Comparison of ENCODE assay signal across 11 cellular contexts in the genomic region with DNA sequence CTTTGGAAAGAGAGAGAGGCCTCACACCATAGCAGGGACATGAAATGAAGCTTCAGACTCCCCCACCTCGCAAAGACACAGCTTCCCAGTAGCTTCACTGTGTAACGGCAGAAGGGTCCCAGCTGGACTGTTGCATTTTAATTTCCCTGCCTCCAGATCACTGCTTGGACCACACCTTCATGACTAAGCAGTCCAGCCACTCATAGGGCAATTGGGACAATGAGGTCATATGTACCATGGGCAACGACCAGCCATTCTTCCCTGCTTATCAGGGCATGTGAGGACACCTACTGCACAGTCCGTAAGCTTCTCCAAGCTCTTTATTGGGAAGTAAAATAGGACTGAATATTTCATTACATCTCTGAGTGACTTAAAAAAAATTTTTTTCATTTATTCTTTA.
DNase-seq lines count a peak whose midpoint lies in the region; ATAC-seq, FAIRE-seq and TF ChIP-seq lines count a peak whose summit lies in the region.
"Had no signal": no experiment of that assay in that cellular context is flagged by ENCODE, and none has a peak within 500 bp of the region (broad histone marks: within the 10 kb centered on the region; RNA-seq: fewer than 3 reads in every experiment).

No MANE protein-coding gene starts in this region.

- TF ChIP-seq RAD21 in HepG2 (CRISPR knock-in tag; IDR thresholded peaks at IDR 0.05): no peak

- DNase-seq in NCI-H82 (lab: John Stamatoyannopoulos, UW) (peak; percentile 27), NCI-H82 treated with DMSO at 0.1 percent for 48 hours (lab: John Stamatoyannopoulos, UW; ENCODE audit: unreplicated experiment) (no peak), dedifferentiated amniotic fluid mesenchymal stem cell (ENCODE audit: extremely low spot score) (peak; percentile 65), HepG2 (ENCODE audit: low spot score) (peak; percentile 55), uterus (peak; percentile 18 to 30), NCI-H1436 treated with DMSO at 0.1 percent for 48 hours (lab: John Stamatoyannopoulos, UW) (no peak), NCI-H2107 treated with DMSO at 0.1 percent for 48 hours (lab: John Stamatoyannopoulos, UW; ENCODE audit: unreplicated experiment) (no peak)
- DNase-seq: KBM-7; stimulated activated CD4-positive, alpha-beta T cell treated with anti-CD3 and anti-CD28 coated beads, Interleukin-2, amount 100 ng/mL, for 48 hours had no signal

- intact Hi-C loops in HepG2 (cut with micrococcal nuclease; ENCODE audit: unreplicated experiment) (loop anchor here (5.0 kb wide), 2 partner anchors 413 to 518 kb away; partner anchors contain the start of gene ATIC), uterus (cut with DNase I; ENCODE audit: low total_unique reads) (no loop called here)

- H3K4me1 ChIP-seq in HepG2 (ENCODE audit: insufficient read depth, low read length) (peaks cover 98% of the 10 kb centered on the region), uterus (no peaks in the 10 kb centered on the region)
- H3K4me1 ChIP-seq: HAP-1 had no signal

- no peaks in the 10 kb centered on the region for H3K36me3 ChIP-seq in HepG2 (replicated peaks in 1 of 2; ENCODE audit: control insufficient read depth in 1 of 2, insufficient read depth in 2 of 2, low read length in 2 of 2)
- H3K36me3 ChIP-seq in uterus: no peaks in the 10 kb centered on the region
- H3K36me3 ChIP-seq: HAP-1 had no signal

- in situ Hi-C loops in HepG2 (cut with HindIII; ENCODE audit: extremely low pct_ligation_motif_present, low pct_unique_long_range_greater_than_20kb): no loop called here

- peak overlapping the region; percentile 98 for H3K27ac ChIP-seq in HepG2 (ENCODE audit: extremely low read length, insufficient read depth, low read length)
- no peak overlapping the region for H3K27ac ChIP-seq in uterus

- TF ChIP-seq EP300 in HepG2 (IDR thresholded peaks at IDR 0.05; ENCODE audit: low read depth in 2 of 2, low read length in 2 of 2): peak in 1 of 2 experiments; percentile 21; a peak in 1 of 4 replicates
- TF ChIP-seq EP300 in HepG2 (CRISPR knock-in tag; IDR thresholded peaks at IDR 0.05; ENCODE audit: borderline replicate concordance): no peak

- no peak for FAIRE-seq in HepG2 (lab: Jason Lieb, UNC)

- no TSS peak for BruUV-seq in HepG2 (replicated peaks; lab: Mats Ljungman, UMichigan)

- 0 out of 2 replicates have a peak overlapping the region, but pooled peaks have one; percentile 13 for H3K9ac ChIP-seq in HepG2 (ENCODE audit: insufficient read depth, low read depth, low read length)

- H3K9me3 ChIP-seq in HepG2 (ENCODE audit: low read length) (no peaks in the 10 kb centered on the region), uterus (no peaks in the 10 kb centered on the region)
- H3K9me3 ChIP-seq: HAP-1 had no signal

- POLR2A ChIA-PET in HepG2 (lab: Yijun Ruan, JAX): interaction anchor here (1.0 kb wide), 2 partner anchors 36 to 81 kb away, joined by 6 read pairs; no protein-coding TSS in a partner anchor

- H3K79me2 ChIP-seq in HepG2 (ENCODE audit: insufficient read depth, low read length): no peaks in the 10 kb centered on the region

- H2AFZ ChIP-seq in HepG2 (ENCODE audit: low read length): no peak overlapping the region

- CTCF ChIA-PET in HepG2 (lab: Yijun Ruan, JAX; ENCODE audit: low intra/inter-chr PET ratio, low total read pairs): no interaction called here

- TF ChIP-seq CTCF in HepG2 (CRISPR knock-in tag; IDR thresholded peaks at IDR 0.05) (peak; percentile 35), uterus (IDR thresholded peaks at IDR 0.05) (no peak)

- TF ChIP-seq POLR2A in HepG2 (IDR thresholded peaks at IDR 0.05; ENCODE audit: insufficient read depth in 1 of 2, low read depth in 2 of 2, low read length in 2 of 2) (no peak), uterus (IDR thresholded peaks at IDR 0.05) (no peak)

- H4K20me1 ChIP-seq in HepG2 (ENCODE audit: insufficient read depth, low read length): no peaks in the 10 kb centered on the region

- ATAC-seq in HepG2 (no peak), HG02938 (IDR thresholded peaks at IDR 0.05; ENCODE audit: unreplicated experiment) (no peak)

- H3K27me3 ChIP-seq in HepG2 (ENCODE audit: control insufficient read depth in 1 of 2, insufficient read depth in 2 of 2, low read length in 2 of 2) (no peaks in the 10 kb centered on the region), uterus (no peaks in the 10 kb centered on the region)

- 90% methylated on average over 4 of the region's 4 CpGs for WGBS in HepG2 (ENCODE audit: low lambda C conversion rate)

- no peak overlapping the region for H3K4me2 ChIP-seq in HepG2 (ENCODE audit: low read depth, low read length)

- H3K4me3 ChIP-seq in HepG2 (replicated peaks in 1 of 3; ENCODE audit: insufficient read depth in 1 of 3, low read depth in 2 of 3, low read length in 3 of 3): no peak overlapping the region
- no peak overlapping the region for H3K4me3 ChIP-seq in uterus
- H3K4me3 ChIP-seq: HAP-1 had no signal

TF ChIP-seq in HepG2, 621 proteins besides CTCF, POLR2A, EP300 and RAD21 (continues in another document):
- no peak for TF ChIP-seq ZNF614 (CRISPR knock-in tag; IDR thresholded peaks at IDR 0.05; ENCODE audit: borderline replicate concordance)
- TF ChIP-seq IKZF4 (CRISPR knock-in tag; IDR thresholded peaks at IDR 0.05; ENCODE audit: borderline replicate concordance, low read depth, not compliant biosample characterization): no peak
- no peak for TF ChIP-seq PAXIP1 (CRISPR knock-in tag; conservative IDR thresholded peaks at IDR 0.05)
- TF ChIP-seq, protein P1, sequence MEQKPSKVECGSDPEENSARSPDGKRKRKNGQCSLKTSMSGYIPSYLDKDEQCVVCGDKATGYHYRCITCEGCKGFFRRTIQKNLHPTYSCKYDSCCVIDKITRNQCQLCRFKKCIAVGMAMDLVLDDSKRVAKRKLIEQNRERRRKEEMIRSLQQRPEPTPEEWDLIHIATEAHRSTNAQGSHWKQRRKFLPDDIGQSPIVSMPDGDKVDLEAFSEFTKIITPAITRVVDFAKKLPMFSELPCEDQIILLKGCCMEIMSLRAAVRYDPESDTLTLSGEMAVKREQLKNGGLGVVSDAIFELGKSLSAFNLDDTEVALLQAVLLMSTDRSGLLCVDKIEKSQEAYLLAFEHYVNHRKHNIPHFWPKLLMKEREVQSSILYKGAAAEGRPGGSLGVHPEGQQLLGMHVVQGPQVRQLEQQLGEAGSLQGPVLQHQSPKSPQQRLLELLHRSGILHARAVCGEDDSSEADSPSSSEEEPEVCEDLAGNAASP (CRISPR knock-in tag; IDR thresholded peaks at IDR 0.05; ENCODE audit: borderline replicate concordance): peak; percentile 91; the same call in 1 of the 2 replicates
- no peak for TF ChIP-seq KDM2A (CRISPR knock-in tag; IDR thresholded peaks at IDR 0.05; ENCODE audit: borderline replicate concordance, low read depth)
- no peak for TF ChIP-seq ZNF44 (CRISPR knock-in tag; IDR thresholded peaks at IDR 0.05)
- 0 out of 2 replicates have a peak, but pooled peaks have one; percentile 27 for TF ChIP-seq JUN (CRISPR knock-in tag; IDR thresholded peaks at IDR 0.05)
- TF ChIP-seq ARID4A (CRISPR knock-in tag; IDR thresholded peaks at IDR 0.05; ENCODE audit: borderline replicate concordance): no peak

Comparison
In these comparisons a context has a peak if more than half of its experiments do, and no peak if none do; other contexts are left out.
1. DNase-seq: peak in NCI-H82 (single experiment), dedifferentiated amniotic fluid mesenchymal stem cell (single experiment), HepG2 (single experiment) and uterus (2 of 2); none in NCI-H82 treated with DMSO at 0.1 percent for 48 hours (single experiment), NCI-H1436 treated with DMSO at 0.1 percent for 48 hours (single experiment) and NCI-H2107 treated with DMSO at 0.1 percent for 48 hours (single experiment).